Comparison of ENCODE assay signal across 15 cellular contexts in genomic region chr4:26412381-26413372, GRCh38.
DNase-seq lines count a peak whose midpoint lies in the region; ATAC-seq and TF ChIP-seq lines count a peak whose summit lies in the region.
"Had no signal": no experiment of that assay in that cellular context is flagged by ENCODE, and none has a peak within 500 bp of the region (broad histone marks: within the 10 kb centered on the region; RNA-seq: fewer than 3 reads in every experiment).

No MANE protein-coding gene starts in this region.

- WGBS in H9 (ENCODE audit: extremely low coverage, insufficient read length, low lambda C conversion rate): no CpG with 5 or more reads among the region's 7 CpGs
- 43 to 60% (median 45%) methylated on average over 7 of the region's 7 CpGs for WGBS in heart left ventricle, 4 donors
- no CpG with 5 or more reads among the region's 7 CpGs for WGBS in trophoblast cell (ENCODE audit: extremely low coverage, insufficient coverage, insufficient read length)
- WGBS in esophagus squamous epithelium, 2 donors: 59 to 60% methylated on average over 7 of the region's 7 CpGs

- no peak overlapping the region for H2BK20ac ChIP-seq in H9 (ENCODE audit: low read depth, low read length, poor library complexity, severe bottlenecking)

- H3K4me2 ChIP-seq in H9 (ENCODE audit: insufficient read depth, insufficient read length, low read length) (no peak overlapping the region), trophoblast cell (ENCODE audit: low read length) (no peak overlapping the region)

- H3K9me3 ChIP-seq in H9 (ENCODE audit: control insufficient read depth, low read depth, low read length): no peaks in the 10 kb centered on the region
- H3K9me3 ChIP-seq in heart left ventricle: no peaks in the 10 kb centered on the region
- H3K9me3 ChIP-seq in trophoblast cell (ENCODE audit: insufficient read depth, low read depth, low read length): no peaks in the 10 kb centered on the region
- no peaks in the 10 kb centered on the region for H3K9me3 ChIP-seq in esophagus squamous epithelium

- H3K4ac ChIP-seq in H9 (ENCODE audit: low read depth, low read length) (no peak overlapping the region), trophoblast cell (ENCODE audit: low read depth, low read length) (no peak overlapping the region)

- no peak for ATAC-seq in WTC11
- ATAC-seq in heart left ventricle: peak; percentile 86 to 89 (median 88)
- ATAC-seq in natural killer cell: no peak
- ATAC-seq in GM19455 (IDR thresholded peaks at IDR 0.05; ENCODE audit: unreplicated experiment): no peak
- ATAC-seq: activated naive CD4-positive, alpha-beta T cell treated with anti-CD3 and anti-CD28 coated beads, Interleukin-2, amount 50 U/mL, for 72 hours had no signal

- peaks cover 15 to 59% (median 34%) of the 10 kb centered on the region in 3 experiments; a peak in 6 of 7 replicates for H3K36me3 Mint-ChIP-seq in H9 (ENCODE audit: insufficient read depth in 1 of 3, low read depth in 3 of 3)
- peaks cover 26% of the 10 kb centered on the region for H3K36me3 Mint-ChIP-seq in WTC11
- peaks cover under 1% of the 10 kb centered on the region for H3K36me3 Mint-ChIP-seq in natural killer cell

- H2BK15ac ChIP-seq in H9 (ENCODE audit: low read depth, low read length): no peak overlapping the region

- CTCF ChIA-PET in WTC11 (lab: Charles Lee): interaction anchor here (1.4 kb wide), 1 partner anchor 81 kb away, joined by 3 read pairs; no protein-coding TSS in a partner anchor

- H2AK5ac ChIP-seq in H9 (ENCODE audit: insufficient read length, low read length) (no peak overlapping the region), trophoblast cell (ENCODE audit: low read length) (no peak overlapping the region)

- no peak for DNase-seq in H9
- no peak for DNase-seq in WTC11 (ENCODE audit: low spot score)
- peak in 4 of 5 donors; percentile 47 to 62 (median 61) for DNase-seq in heart left ventricle
- DNase-seq in trophoblast cell: no peak
- no peak for DNase-seq in natural killer cell
- DNase-seq in activated CD8-positive, alpha-beta memory T cell treated with anti-CD3 and anti-CD28 coated beads, Interleukin-2, amount 50 U/mL, for 48 hours: no peak
- DNase-seq in esophagus squamous epithelium (lab: John Stamatoyannopoulos, UW): no peak
- DNase-seq: foreskin melanocyte; H7; NCI-H1105 treated with DMSO at 0.1 percent for 48 hours; NCI-H69; SHP77; stimulated activated CD8-positive, alpha-beta memory T cell treated with anti-CD3 and anti-CD28 coated beads, Interleukin-4, amount 100 ng/mL, for 48 hours had no signal

- peaks cover 10 to 14% of the 10 kb centered on the region in 2 experiments for H3K4me1 Mint-ChIP-seq in H9
- H3K4me1 Mint-ChIP-seq in WTC11: peaks cover 39% of the 10 kb centered on the region
- H3K4me1 Mint-ChIP-seq in natural killer cell: no peaks in the 10 kb centered on the region

- no peak overlapping the region for H3K23ac ChIP-seq in H9 (ENCODE audit: insufficient read length, low read depth, low read length)
- no peak overlapping the region for H3K23ac ChIP-seq in trophoblast cell (ENCODE audit: low read length)

- intact Hi-C loops in heart left ventricle (cut with DNase I): loop anchor here (2.0 to 10.0 kb wide), 13 partner anchors 80 to 500 kb away; partner anchors contain the start of gene SMIM20 (in 1 of the 10)
- intact Hi-C loops in natural killer cell (cut with micrococcal nuclease): no loop called here
- intact Hi-C loops in esophagus squamous epithelium (cut with DNase I): no loop called here

- H4K8ac ChIP-seq in H9 (replicated peaks; ENCODE audit: insufficient read length, low read depth, low read length) (no peak overlapping the region), trophoblast cell (ENCODE audit: low read depth, low read length) (no peak overlapping the region)

- H3K79me1 ChIP-seq in H9 (ENCODE audit: insufficient read depth, low read depth, low read length, poor library complexity, severe bottlenecking) (peaks cover 5% of the 10 kb centered on the region), trophoblast cell (ENCODE audit: low read length) (no peaks in the 10 kb centered on the region)

- H3K4me1 ChIP-seq in H9 (ENCODE audit: insufficient read depth, low read length) (no peaks in the 10 kb centered on the region; the same call in 1 of the 2 replicates), heart left ventricle (peaks cover 0 to 21% (median 16%) of the 10 kb centered on the region in 12 donors), trophoblast cell (ENCODE audit: control insufficient read depth in 1 of 2, insufficient read depth in 2 of 2, low read length in 2 of 2) (no peaks in the 10 kb centered on the region), esophagus squamous epithelium (peaks cover 0 to 31% (median 0%) of the 10 kb centered on the region in 3 donors)

- H3K79me2 ChIP-seq in H9 (ENCODE audit: insufficient read depth, low read length): peaks cover 4% of the 10 kb centered on the region; the same call in 1 of the 2 replicates
- no peaks in the 10 kb centered on the region for H3K79me2 ChIP-seq in trophoblast cell (ENCODE audit: control insufficient read depth, insufficient read depth, low read length, poor library complexity)

- H3K27me3 ChIP-seq in H9 (ENCODE audit: insufficient read depth, low read length): no peaks in the 10 kb centered on the region
- H3K27me3 ChIP-seq in heart left ventricle: no peaks in the 10 kb centered on the region
- H3K27me3 ChIP-seq in trophoblast cell (ENCODE audit: insufficient read depth, low read length): no peaks in the 10 kb centered on the region
- H3K27me3 ChIP-seq in esophagus squamous epithelium: no peaks in the 10 kb centered on the region

- H4K12ac ChIP-seq in trophoblast cell (ENCODE audit: low read depth, low read length): no peak overlapping the region

- no peak overlapping the region for H3T11ph ChIP-seq in H9 (ENCODE audit: low read length)

- H3K4me3 ChIP-seq in heart left ventricle (no peak overlapping the region), trophoblast cell (ENCODE audit: low read depth, low read length) (no peak overlapping the region), esophagus squamous epithelium (no peak overlapping the region)

- H4K91ac ChIP-seq in H9 (ENCODE audit: insufficient read length, low read depth, low read length) (no peak overlapping the region), trophoblast cell (ENCODE audit: low read depth, low read length) (no peak overlapping the region)

- H3K36me3 ChIP-seq in heart left ventricle (peaks cover 0 to 39% (median 24%) of the 10 kb centered on the region in 9 donors), trophoblast cell (ENCODE audit: control insufficient read depth in 1 of 2, insufficient read depth in 2 of 2, low read length in 2 of 2) (peaks cover 0 to 5% of the 10 kb centered on the region in 2 experiments), esophagus squamous epithelium (peaks cover 0 to 41% (median 0%) of the 10 kb centered on the region in 3 donors)

- no peak overlapping the region for H3K56ac ChIP-seq in H9 (ENCODE audit: insufficient read length, low read depth, low read length)

- H2BK120ac ChIP-seq in H9 (ENCODE audit: low read depth, low read length, poor library complexity, severe bottlenecking) (no peak overlapping the region), trophoblast cell (ENCODE audit: insufficient read depth, low read length, poor library complexity) (no peak overlapping the region)

- TF ChIP-seq CTCF in H9 (conservative IDR thresholded peaks at IDR 0.05): no peak
- no peak for TF ChIP-seq CTCF in WTC11 (IDR thresholded peaks at IDR 0.05)
- TF ChIP-seq CTCF in heart left ventricle (IDR thresholded peaks at IDR 0.05): no peak
- no peak for TF ChIP-seq CTCF in natural killer cell (IDR thresholded peaks at IDR 0.05)
- no peak for TF ChIP-seq CTCF in esophagus squamous epithelium (IDR thresholded peaks at IDR 0.05)

- H3K9me3 Mint-ChIP-seq in H9: no peaks in the 10 kb centered on the region
- no peaks in the 10 kb centered on the region for H3K9me3 Mint-ChIP-seq in WTC11
- H3K9me3 Mint-ChIP-seq in natural killer cell: no peaks in the 10 kb centered on the region
- H3K9me3 Mint-ChIP-seq: activated naive CD4-positive, alpha-beta T cell treated with anti-CD3 and anti-CD28 coated beads, Interleukin-2, amount 50 U/mL, for 72 hours had no signal

- no peak overlapping the region for H2BK5ac ChIP-seq in H9 (ENCODE audit: insufficient read length, low read length)
- H2BK5ac ChIP-seq in trophoblast cell (ENCODE audit: low read depth, low read length, poor library complexity): no peak overlapping the region

- H3K9ac ChIP-seq in H9 (ENCODE audit: extremely low read depth, insufficient read length, low read length) (no peak overlapping the region), trophoblast cell (ENCODE audit: low read length) (no peak overlapping the region)

- no peak overlapping the region for H3K14ac ChIP-seq in H9 (ENCODE audit: insufficient read depth, low read length)
- H3K14ac ChIP-seq in trophoblast cell (ENCODE audit: low read length): no peak overlapping the region

- H4K5ac ChIP-seq in H9 (ENCODE audit: insufficient read length, low read depth, low read length): no peak overlapping the region

- H3K27ac ChIP-seq in H9 (ENCODE audit: insufficient read length, low read depth, low read length) (no peak overlapping the region), heart left ventricle (peak overlapping the region in 9 of 12 donors; percentile 3 to 71 (median 57)), trophoblast cell (ENCODE audit: low read depth, low read length) (no peak overlapping the region), esophagus squamous epithelium (peak overlapping the region in 2 of 4 donors; percentile 14 to 22)

- H3K27me3 Mint-ChIP-seq in H9 (ENCODE audit: low read depth) (no peaks in the 10 kb centered on the region), WTC11 (ENCODE audit: low read depth) (no peaks in the 10 kb centered on the region), natural killer cell (ENCODE audit: low read depth in 2 of 2) (no peaks in the 10 kb centered on the region)

- no peak overlapping the region for H3K18ac ChIP-seq in H9 (ENCODE audit: insufficient read length, low read depth, low read length)
- peak overlapping the region; percentile 3 for H3K18ac ChIP-seq in trophoblast cell (ENCODE audit: low read length)

- no peak for TF ChIP-seq POLR2A in heart left ventricle (IDR thresholded peaks at IDR 0.05)
- no peak for TF ChIP-seq POLR2A in esophagus squamous epithelium (IDR thresholded peaks at IDR 0.05)

- H3K4me3 Mint-ChIP-seq in H9: no peak overlapping the region
- no peak overlapping the region for H3K4me3 Mint-ChIP-seq in WTC11
- H3K4me3 Mint-ChIP-seq in natural killer cell: no peak overlapping the region

- H3K27ac Mint-ChIP-seq in H9: peak overlapping the region; percentile 86 to 96 (median 90)
- H3K27ac Mint-ChIP-seq in WTC11: peak overlapping the region; percentile 98
- no peak overlapping the region for H3K27ac Mint-ChIP-seq in natural killer cell

- POLR2A ChIA-PET in WTC11 (lab: Charles Lee): no interaction called here

- no peak overlapping the region for H2BK12ac ChIP-seq in H9 (ENCODE audit: insufficient read length, low read depth, low read length)
- H2BK12ac ChIP-seq in trophoblast cell (ENCODE audit: low read length): no peak overlapping the region

- no peaks in the 10 kb centered on the region for H4K20me1 ChIP-seq in H9 (ENCODE audit: control insufficient read depth, insufficient read depth, insufficient read length)

- H2AFZ ChIP-seq in H9 (ENCODE audit: low read length): no peak overlapping the region
- no peak overlapping the region for H2AFZ ChIP-seq in trophoblast cell (ENCODE audit: insufficient read depth, low read length, poor library complexity)

- H3K23me2 ChIP-seq in H9 (ENCODE audit: insufficient read length, low read depth, low read length, poor library complexity, severe bottlenecking): no peaks in the 10 kb centered on the region

Comparison
In these comparisons a context has a peak if more than half of its experiments do, and no peak if none do; other contexts are left out.
1. DNase-seq: peak in heart left ventricle (4 of 5); none in H9 (single experiment), WTC11 (single experiment), trophoblast cell (0 of 2), natural killer cell (single experiment), activated CD8-positive, alpha-beta memory T cell treated with anti-CD3 and anti-CD28 coated beads, Interleukin-2, amount 50 U/mL, for 48 hours (single experiment) and esophagus squamous epithelium (single experiment).
2. H3K27ac ChIP-seq: peak in heart left ventricle (9 of 12); none in H9 (single experiment) and trophoblast cell (single experiment).
3. H3K27ac Mint-ChIP-seq: peak in H9 (3 of 3) and WTC11 (single experiment); none in natural killer cell (0 of 2).
4. ATAC-seq: peak in heart left ventricle (4 of 4); none in WTC11 (single experiment), natural killer cell (0 of 3) and GM19455 (single experiment).
5. intact Hi-C loops: an anchor here in heart left ventricle (2.0 to 10.0 kb wide); none called in natural killer cell and esophagus squamous epithelium.